Comparison of ENCODE assay signal across 15 cellular contexts in the genomic region with DNA sequence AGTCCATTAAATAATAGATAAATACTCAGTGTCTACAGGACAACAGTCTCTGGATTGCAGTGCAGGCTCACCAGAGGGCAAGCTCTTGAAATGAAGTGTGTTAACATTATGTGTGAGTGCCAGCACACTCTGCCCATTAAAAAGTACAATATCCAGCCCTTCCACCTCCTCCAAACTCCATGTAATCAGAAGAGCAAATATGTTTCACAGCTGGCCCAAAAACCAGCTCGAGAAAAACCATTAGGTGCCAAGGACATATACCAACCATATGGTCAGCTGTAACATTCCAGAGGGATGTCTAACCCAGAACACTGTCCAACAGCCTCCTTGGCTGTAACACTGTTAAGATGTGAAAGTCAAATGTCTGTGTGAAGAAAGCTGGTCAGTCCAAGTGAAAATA.
A peak's percentile ranks its signal among the peaks of the same experiment; 100 is the strongest.
DNase-seq lines count a peak whose midpoint lies in the region; ATAC-seq, FAIRE-seq and TF ChIP-seq lines count a peak whose summit lies in the region.
"Had no signal": no experiment of that assay in that cellular context is flagged by ENCODE, and none has a peak within 500 bp of the region (broad histone marks: within the 10 kb centered on the region; RNA-seq: fewer than 3 reads in every experiment).

No MANE protein-coding gene starts in this region.

- no peak overlapping the region for H3K27ac ChIP-seq in cardiac muscle cell
- H3K27ac ChIP-seq in left ventricle myocardium inferior (replicated peaks), result no peak overlapping the region

- H3K4me1 ChIP-seq in cardiac muscle cell (ENCODE audit: low read depth), result peaks cover 22% of the 10 kb centered on the region
- peaks cover 4% of the 10 kb centered on the region for H3K4me1 ChIP-seq in left ventricle myocardium inferior

- H3K9me3 ChIP-seq in cardiac muscle cell (ENCODE audit: low read depth), result no peaks in the 10 kb centered on the region
- H3K9me3 ChIP-seq in left ventricle myocardium inferior (replicated peaks), result peaks cover 3% of the 10 kb centered on the region

- peak; percentile 50 to 54 for DNase-seq in cardiac muscle cell (ENCODE audit: low read depth in 1 of 2, low spot score in 1 of 2)
- no peak for DNase-seq in left ventricle myocardium inferior
- DNase-seq in RCC 7860 (ENCODE audit: low spot score), result peak; percentile 15
- DNase-seq in fibroblast of peridontal ligament (ENCODE audit: extremely low read depth), result peak; percentile 83
- no peak for DNase-seq in RPMI8226
- no peak for DNase-seq in NCI-H1436 treated with DMSO at 0.1 percent for 48 hours (lab: John Stamatoyannopoulos, UW)
- DNase-seq: activated CD4-positive, alpha-beta T cell treated with anti-CD3 and anti-CD28 coated beads, Interleukin-2, amount 10 ng/mL, durations not matched to agents 7 days and 5 days; activated T-cell treated with anti-CD3 and anti-CD28 coated beads, Interleukin-2, amount 50 U/mL, for 48 hours; cortex of kidney; NCI-H1417 treated with DMSO at 0.1 percent for 48 hours; NCI-H526 treated with DMSO at 0.1 percent for 48 hours; stimulated activated CD4-positive, alpha-beta T cell treated with anti-CD3 and anti-CD28 coated beads, Interleukin-12 subunit alpha, Interleukin-12 subunit beta, amount 100 ng/mL, for 4 hours had no signal

- intact Hi-C loops in left ventricle myocardium inferior (cut with micrococcal nuclease), result loop anchor here (10.0 kb wide), 1 partner anchor 324 kb away; no protein-coding TSS in a partner anchor

- H3K36me3 ChIP-seq in cardiac muscle cell (no peaks in the 10 kb centered on the region), left ventricle myocardium inferior (no peaks in the 10 kb centered on the region)

- H3K27me3 ChIP-seq in cardiac muscle cell, result no peaks in the 10 kb centered on the region
- peaks cover 28% of the 10 kb centered on the region for H3K27me3 ChIP-seq in left ventricle myocardium inferior (ENCODE audit: low read depth)

- ATAC-seq in HG02759 (IDR thresholded peaks at IDR 0.05; ENCODE audit: unreplicated experiment), result no peak
- ATAC-seq in HG02610 (IDR thresholded peaks at IDR 0.05; ENCODE audit: unreplicated experiment), result no peak

- no peak overlapping the region for H3K4me3 ChIP-seq in cardiac muscle cell
- no peak overlapping the region for H3K4me3 ChIP-seq in left ventricle myocardium inferior

- FAIRE-seq in RCC 7860 (lab: Jason Lieb, UNC), result peak; percentile 55
- FAIRE-seq: GM12891 had no signal

- TF ChIP-seq CTCF in cardiac muscle cell (IDR thresholded peaks at IDR 0.05; ENCODE audit: low read depth, low read length), result no peak
- TF ChIP-seq CTCF in left ventricle myocardium inferior (IDR thresholded peaks at IDR 0.05; ENCODE audit: borderline replicate concordance), result no peak

Comparison
In these comparisons a context has a peak if more than half of its experiments do, and no peak if none do; other contexts are left out.
1. DNase-seq: peak in cardiac muscle cell (2 of 2), RCC 7860 (single experiment) and fibroblast of peridontal ligament (single experiment); none in left ventricle myocardium inferior (single experiment), RPMI8226 (single experiment) and NCI-H1436 treated with DMSO at 0.1 percent for 48 hours (single experiment).